ENCODE assay signal across 6 cellular contexts in genomic region chr1:184992271-184992670, GRCh38. TPM values are rescaled to one million over a fixed set of nuclear protein-coding genes. Genes with fewer than 3 reads are reported as not detected.
"Had no signal": no experiment of that assay in that cellular context is flagged by ENCODE, and none has a peak within 500 bp of the region (broad histone marks: within the 10 kb centered on the region; RNA-seq: fewer than 3 reads in every experiment).

No MANE protein-coding gene starts in this region.

- H3K4me3 ChIP-seq: K562 had no signal

- DNase-seq: IMR-90, KBM-7 had no signal

- FAIRE-seq: HepG2, HTR-8/SVneo, K562 had no signal

- H3K27ac ChIP-seq: HL-60 had no signal

RNA-seq across cellular contexts. Expression of gene NIBAN1, which starts 18.0 kb away (rescaled TPM):
- total RNA-seq: HepG2 had no signal
- polyA plus RNA-seq: HepG2 had no signal
